ENCODE assay signal across 12 cellular contexts in the genomic region with DNA sequence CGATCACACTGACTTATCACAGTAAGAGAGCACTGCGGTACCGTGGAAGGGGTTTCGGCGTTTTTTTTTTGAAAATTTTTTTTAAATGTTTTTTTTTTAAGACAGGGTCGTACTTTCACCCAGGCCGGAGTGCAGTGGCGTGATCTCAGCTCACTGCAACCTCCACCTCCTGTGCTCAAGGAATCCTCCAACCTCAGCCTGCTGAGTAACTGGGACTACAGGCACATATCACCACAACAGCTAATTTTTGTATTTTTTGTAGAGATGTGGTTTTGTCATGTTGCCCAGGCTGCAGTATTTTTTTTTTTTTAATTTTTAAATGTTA. TPM values are rescaled to one million over a fixed set of nuclear protein-coding genes. Genes with fewer than 3 reads are reported as not detected.
DNase-seq lines count a peak whose midpoint lies in the region; ATAC-seq and TF ChIP-seq lines count a peak whose summit lies in the region.
"Had no signal": no experiment of that assay in that cellular context is flagged by ENCODE, and none has a peak within 500 bp of the region (broad histone marks: within the 10 kb centered on the region; RNA-seq: fewer than 3 reads in every experiment).

No MANE protein-coding gene starts in this region.

- peaks cover 32% of the 10 kb centered on the region for H3K4me1 Mint-ChIP-seq in activated CD4-positive, alpha-beta T cell treated with anti-CD3 and anti-CD28 coated beads, Interleukin-2, amount 10 ng/mL, durations not matched to agents 24 days and 14 days
- peaks cover 23% of the 10 kb centered on the region for H3K4me1 Mint-ChIP-seq in activated naive CD8-positive, alpha-beta T cell treated with anti-CD3 and anti-CD28 coated beads for 36 hours
- H3K4me1 Mint-ChIP-seq in stimulated activated naive CD8-positive, alpha-beta T cell treated with anti-CD3 and anti-CD28 coated beads, Interleukin-15, amount 100 ng/mL, for 72 hours, result peaks cover 29% of the 10 kb centered on the region

- peaks cover 87% of the 10 kb centered on the region for H3K36me3 ChIP-seq in left ventricle myocardium inferior

- H3K27ac ChIP-seq in left ventricle myocardium inferior (replicated peaks), result peak overlapping the region; percentile 82
- H3K27ac ChIP-seq: HL-60, KMS-11 had no signal

- ATAC-seq in left ventricle myocardium superior, result no peak
- ATAC-seq in stimulated activated naive CD8-positive, alpha-beta T cell treated with anti-CD3 and anti-CD28 coated beads, Interleukin-15, amount 100 ng/mL, for 72 hours, result no peak

- no peaks in the 10 kb centered on the region for H3K9me3 Mint-ChIP-seq in activated CD4-positive, alpha-beta T cell treated with anti-CD3 and anti-CD28 coated beads, Interleukin-2, amount 10 ng/mL, durations not matched to agents 24 days and 14 days
- H3K9me3 Mint-ChIP-seq in activated naive CD8-positive, alpha-beta T cell treated with anti-CD3 and anti-CD28 coated beads for 36 hours, result no peaks in the 10 kb centered on the region
- H3K9me3 Mint-ChIP-seq in stimulated activated naive CD8-positive, alpha-beta T cell treated with anti-CD3 and anti-CD28 coated beads, Interleukin-15, amount 100 ng/mL, for 72 hours, result no peaks in the 10 kb centered on the region

- H3K4me3 ChIP-seq in left ventricle myocardium inferior, result no peak overlapping the region

- H3K27me3 Mint-ChIP-seq in activated CD4-positive, alpha-beta T cell treated with anti-CD3 and anti-CD28 coated beads, Interleukin-2, amount 10 ng/mL, durations not matched to agents 24 days and 14 days, result no peaks in the 10 kb centered on the region
- no peaks in the 10 kb centered on the region for H3K27me3 Mint-ChIP-seq in activated naive CD8-positive, alpha-beta T cell treated with anti-CD3 and anti-CD28 coated beads for 36 hours
- H3K27me3 Mint-ChIP-seq in stimulated activated naive CD8-positive, alpha-beta T cell treated with anti-CD3 and anti-CD28 coated beads, Interleukin-15, amount 100 ng/mL, for 72 hours, result no peaks in the 10 kb centered on the region
- H3K27me3 Mint-ChIP-seq: B cell had no signal

- peaks cover 19% of the 10 kb centered on the region for H3K4me1 ChIP-seq in left ventricle myocardium inferior

- no peak overlapping the region for H3K4me3 Mint-ChIP-seq in activated CD4-positive, alpha-beta T cell treated with anti-CD3 and anti-CD28 coated beads, Interleukin-2, amount 10 ng/mL, durations not matched to agents 24 days and 14 days
- no peak overlapping the region for H3K4me3 Mint-ChIP-seq in activated naive CD8-positive, alpha-beta T cell treated with anti-CD3 and anti-CD28 coated beads for 36 hours
- no peak overlapping the region for H3K4me3 Mint-ChIP-seq in stimulated activated naive CD8-positive, alpha-beta T cell treated with anti-CD3 and anti-CD28 coated beads, Interleukin-15, amount 100 ng/mL, for 72 hours
- H3K4me3 Mint-ChIP-seq: B cell had no signal

- H3K9me3 ChIP-seq in left ventricle myocardium inferior (replicated peaks), result no peaks in the 10 kb centered on the region

- TF ChIP-seq CTCF in left ventricle myocardium inferior (IDR thresholded peaks at IDR 0.05; ENCODE audit: borderline replicate concordance), result no peak

- intact Hi-C loops in activated CD4-positive, alpha-beta T cell treated with anti-CD3 and anti-CD28 coated beads, Interleukin-2, amount 10 ng/mL, durations not matched to agents 24 days and 14 days (cut with micrococcal nuclease), result no loop called here
- intact Hi-C loops in left ventricle myocardium inferior (cut with micrococcal nuclease) (no loop called here), left ventricle myocardium superior (cut with micrococcal nuclease) (no loop called here)

- H3K27me3 ChIP-seq in left ventricle myocardium inferior (ENCODE audit: low read depth), result no peaks in the 10 kb centered on the region

- H3K36me3 Mint-ChIP-seq in activated CD4-positive, alpha-beta T cell treated with anti-CD3 and anti-CD28 coated beads, Interleukin-2, amount 10 ng/mL, durations not matched to agents 24 days and 14 days (ENCODE audit: low read depth), result peaks cover 55% of the 10 kb centered on the region
- H3K36me3 Mint-ChIP-seq in activated naive CD8-positive, alpha-beta T cell treated with anti-CD3 and anti-CD28 coated beads for 36 hours, result peaks cover 40% of the 10 kb centered on the region

- DNase-seq in activated CD4-positive, alpha-beta T cell treated with anti-CD3 and anti-CD28 coated beads, Interleukin-2, amount 10 ng/mL, durations not matched to agents 24 days and 14 days, result no peak
- no peak for DNase-seq in activated CD4-positive, alpha-beta T cell treated with anti-CD3 and anti-CD28 coated beads for 1 hour
- DNase-seq in left ventricle myocardium inferior (no peak), left ventricle myocardium superior (no peak), DMS114 treated with DMSO at 0.1 percent for 48 hours (lab: John Stamatoyannopoulos, UW; ENCODE audit: unreplicated experiment) (no peak)
- DNase-seq in activated naive CD8-positive, alpha-beta T cell treated with anti-CD3 and anti-CD28 coated beads for 36 hours, result no peak
- DNase-seq in stimulated activated naive CD8-positive, alpha-beta T cell treated with anti-CD3 and anti-CD28 coated beads, Interleukin-15, amount 100 ng/mL, for 72 hours, result no peak
- DNase-seq: DND-41, MV-4-11 had no signal

- peak overlapping the region; percentile 66 for H3K27ac Mint-ChIP-seq in activated CD4-positive, alpha-beta T cell treated with anti-CD3 and anti-CD28 coated beads, Interleukin-2, amount 10 ng/mL, durations not matched to agents 24 days and 14 days
- H3K27ac Mint-ChIP-seq in activated naive CD8-positive, alpha-beta T cell treated with anti-CD3 and anti-CD28 coated beads for 36 hours, result peak overlapping the region; percentile 59
- H3K27ac Mint-ChIP-seq in stimulated activated naive CD8-positive, alpha-beta T cell treated with anti-CD3 and anti-CD28 coated beads, Interleukin-15, amount 100 ng/mL, for 72 hours, result peak overlapping the region; percentile 2 to 70

RNA-seq across cellular contexts. Expression of a gene that starts 19.0 kb away (rescaled TPM):
- 123 and 126 TPM in 2 replicates for total RNA-seq in activated CD4-positive, alpha-beta T cell treated with anti-CD3 and anti-CD28 coated beads, Interleukin-2, amount 10 ng/mL, durations not matched to agents 24 days and 14 days
- total RNA-seq in left ventricle myocardium inferior (260 TPM), left ventricle myocardium superior (294 TPM)
- 100 to 1,000 TPM in 1 of 2 experiments, 10 to 100 TPM in 1; 99.3 to 102 TPM for total RNA-seq in activated naive CD8-positive, alpha-beta T cell treated with anti-CD3 and anti-CD28 coated beads for 36 hours

RNA-seq across cellular contexts. Expression of a gene that starts 43.5 kb away (rescaled TPM):
- total RNA-seq in activated CD4-positive, alpha-beta T cell treated with anti-CD3 and anti-CD28 coated beads, Interleukin-2, amount 10 ng/mL, durations not matched to agents 24 days and 14 days, result 111 and 113 TPM in 2 replicates
- total RNA-seq in left ventricle myocardium inferior, result 14.8 TPM
- 16.4 TPM for total RNA-seq in left ventricle myocardium superior
- total RNA-seq in activated naive CD8-positive, alpha-beta T cell treated with anti-CD3 and anti-CD28 coated beads for 36 hours, result 10 to 100 TPM; 71.1 to 74.5 TPM
